ENCODE assay signal across 22 cellular contexts in the genomic region with DNA sequence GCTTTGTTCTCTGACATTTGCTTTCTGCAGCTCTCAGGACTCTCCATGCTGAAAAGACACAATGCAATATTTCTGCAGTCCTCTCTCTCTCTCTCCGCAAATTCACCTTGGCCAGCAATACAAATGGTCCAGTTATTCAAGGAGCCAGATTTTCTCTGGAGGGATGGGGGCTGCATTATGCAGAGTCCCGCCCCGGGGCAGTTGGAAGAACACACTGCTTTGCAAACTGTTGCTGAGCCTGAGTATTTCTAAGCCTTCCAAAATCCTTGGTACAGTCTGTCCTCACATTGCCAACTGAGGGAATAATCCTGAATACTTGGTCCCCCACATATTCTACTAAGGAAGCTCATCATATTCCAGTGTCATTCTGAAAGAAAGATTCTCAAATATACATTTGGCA.
A peak's percentile ranks its signal among the peaks of the same experiment; 100 is the strongest.
DNase-seq lines count a peak whose midpoint lies in the region; ATAC-seq, FAIRE-seq and TF ChIP-seq lines count a peak whose summit lies in the region.
"Had no signal": no experiment of that assay in that cellular context is flagged by ENCODE, and none has a peak within 500 bp of the region (broad histone marks: within the 10 kb centered on the region; RNA-seq: fewer than 3 reads in every experiment).

No MANE protein-coding gene starts in this region.

- ATAC-seq in GM12878 (no peak), left ventricle myocardium superior (no peak)

- H3K4me3 Mint-ChIP-seq in activated CD4-positive, alpha-beta memory T cell treated with anti-CD3 and anti-CD28 coated beads, Interleukin-2, amount 10 ng/mL, durations not matched to agents 7 days and 5 days, result no peak overlapping the region
- H3K4me3 Mint-ChIP-seq: CD8-positive, alpha-beta memory T cell; IgD-negative memory B cell had no signal

- H3K27me3 ChIP-seq in BLaER1 (no peaks in the 10 kb centered on the region), GM12878 (replicated peaks in 1 of 2; ENCODE audit: control insufficient read depth in 2 of 2, insufficient read depth in 2 of 2, low read length in 1 of 2) (no peaks in the 10 kb centered on the region), skeletal muscle satellite cell (ENCODE audit: control insufficient read depth, insufficient read depth, low read length) (no peaks in the 10 kb centered on the region)
- H3K27me3 ChIP-seq: Peyer's patch, SJCRH30 had no signal

- CTCF ChIA-PET in GM12878 (lab: Yijun Ruan, JAX), result interaction anchor here (0.9 to 3.5 kb wide), 12 partner anchors 8 to 99 kb away, joined by 3 to 32 read pairs (median 5); no protein-coding TSS in a partner anchor
- CTCF ChIA-PET in activated CD4-positive, alpha-beta memory T cell treated with anti-CD3 and anti-CD28 coated beads, Interleukin-2, amount 10 ng/mL, durations not matched to agents 7 days and 5 days (lab: Charles Lee), result no interaction called here

- peaks cover 2% of the 10 kb centered on the region for H3K27me3 Mint-ChIP-seq in activated CD4-positive, alpha-beta memory T cell treated with anti-CD3 and anti-CD28 coated beads, Interleukin-2, amount 10 ng/mL, durations not matched to agents 7 days and 5 days
- H3K27me3 Mint-ChIP-seq: CD8-positive, alpha-beta memory T cell had no signal

- TF ChIP-seq EP300 in GM12878 (IDR thresholded peaks at IDR 0.05; ENCODE audit: borderline replicate concordance in 1 of 2, control insufficient read depth in 1 of 2, low read depth in 2 of 2, low read length in 2 of 2), result no peak

- intact Hi-C loops in GM12878 (cut with micrococcal nuclease; ENCODE audit: unreplicated experiment), result no loop called here
- intact Hi-C loops in head of caudate nucleus (cut with DNase I), result no loop called here
- intact Hi-C loops in left ventricle myocardium superior (cut with micrococcal nuclease), result no loop called here

- H3K79me2 ChIP-seq in GM12878 (ENCODE audit: control insufficient read depth, insufficient read depth, low read length), result no peaks in the 10 kb centered on the region

- TF ChIP-seq CTCF in GM12878 (IDR thresholded peaks at IDR 0.05 in 2 of 3, conservative IDR thresholded peaks at IDR 0.05 in 1 of 3; ENCODE audit: control insufficient read depth in 2 of 3, extremely low read depth in 1 of 3, insufficient read depth in 1 of 3, low read depth in 3 of 3, low read length in 3 of 3), result no peak

- BruUV-seq in GM12878 (replicated peaks; lab: Mats Ljungman, UMichigan), result no TSS peak

- H3K4me3 ChIP-seq in BLaER1, result no peak overlapping the region
- no peak overlapping the region for H3K4me3 ChIP-seq in GM12878
- H3K4me3 ChIP-seq in skeletal muscle satellite cell (ENCODE audit: low read length), result no peak overlapping the region
- H3K4me3 ChIP-seq: Peyer's patch, SJCRH30 had no signal

- peak overlapping the region; percentile 13; the same call in 1 of the 2 replicates for H3K4me2 ChIP-seq in BLaER1
- H3K4me2 ChIP-seq in GM12878 (ENCODE audit: control insufficient read depth, insufficient read depth), result no peak overlapping the region
- no peak overlapping the region for H3K4me2 ChIP-seq in skeletal muscle satellite cell (ENCODE audit: low read length)

- no peaks in the 10 kb centered on the region for H4K20me1 ChIP-seq in BLaER1
- H4K20me1 ChIP-seq in GM12878 (ENCODE audit: control insufficient read depth, insufficient read depth), result no peaks in the 10 kb centered on the region

- POLR2A ChIA-PET in GM12878 (lab: Charles Lee), result interaction anchor here (0.5 to 5.3 kb wide), 12 partner anchors 13 to 95 kb away, joined by 3 to 53 read pairs (median 4); no protein-coding TSS in a partner anchor
- POLR2A ChIA-PET in activated CD4-positive, alpha-beta memory T cell treated with anti-CD3 and anti-CD28 coated beads, Interleukin-2, amount 10 ng/mL, durations not matched to agents 7 days and 5 days (lab: Charles Lee), result no interaction called here

- no peak for FAIRE-seq in GM12878 (lab: Jason Lieb, UNC)

- no peak for TF ChIP-seq POLR2A in GM12878 (IDR thresholded peaks at IDR 0.05; ENCODE audit: low read depth, low read length)

- H3K36me3 Mint-ChIP-seq in activated CD4-positive, alpha-beta memory T cell treated with anti-CD3 and anti-CD28 coated beads, Interleukin-2, amount 10 ng/mL, durations not matched to agents 7 days and 5 days (ENCODE audit: low read depth), result no peaks in the 10 kb centered on the region
- H3K36me3 Mint-ChIP-seq: CD8-positive, alpha-beta memory T cell; IgD-negative memory B cell had no signal

- no peaks in the 10 kb centered on the region for H3K9me3 Mint-ChIP-seq in activated CD4-positive, alpha-beta memory T cell treated with anti-CD3 and anti-CD28 coated beads, Interleukin-2, amount 10 ng/mL, durations not matched to agents 7 days and 5 days
- H3K9me3 Mint-ChIP-seq: CD8-positive, alpha-beta memory T cell; IgD-negative memory B cell had no signal

- H3K27ac ChIP-seq in BLaER1 (no peak overlapping the region), GM12878 (ENCODE audit: control insufficient read depth, insufficient read depth) (0 out of 2 replicates have a peak overlapping the region, but pooled peaks have one; percentile 20)
- H3K27ac ChIP-seq: C4-2B, Peyer's patch, SJCRH30 had no signal

- WGBS in GM12878 (ENCODE audit: insufficient coverage, insufficient replicate concordance, low lambda C conversion rate, missing lambda C conversion rate), result 86% methylated on average over 3 of the region's 3 CpGs

- no peak for TF ChIP-seq RAD21 in GM12878 (IDR thresholded peaks at IDR 0.05; ENCODE audit: insufficient read depth, low read depth, low read length)

- no peaks in the 10 kb centered on the region for H3K4me1 Mint-ChIP-seq in activated CD4-positive, alpha-beta memory T cell treated with anti-CD3 and anti-CD28 coated beads, Interleukin-2, amount 10 ng/mL, durations not matched to agents 7 days and 5 days
- H3K4me1 Mint-ChIP-seq: CD8-positive, alpha-beta memory T cell; IgD-negative memory B cell had no signal

- H3K27ac Mint-ChIP-seq in activated CD4-positive, alpha-beta memory T cell treated with anti-CD3 and anti-CD28 coated beads, Interleukin-2, amount 10 ng/mL, durations not matched to agents 7 days and 5 days, result no peak overlapping the region
- H3K27ac Mint-ChIP-seq: CD8-positive, alpha-beta memory T cell; IgD-negative memory B cell had no signal

- no peaks in the 10 kb centered on the region for H3K36me3 ChIP-seq in BLaER1
- H3K36me3 ChIP-seq in GM12878 (ENCODE audit: control insufficient read depth in 2 of 2, insufficient read depth in 2 of 2, low read length in 1 of 2), result no peaks in the 10 kb centered on the region
- H3K36me3 ChIP-seq in skeletal muscle satellite cell (ENCODE audit: insufficient read depth, low read length), result no peaks in the 10 kb centered on the region
- H3K36me3 ChIP-seq: Peyer's patch, SJCRH30 had no signal

- in situ Hi-C loops in GM12878 (cut with MboI), result no loop called here

- SMC1A ChIA-PET in GM12878 (lab: Charles Lee; ENCODE audit: uncharacterized antibody, unreplicated experiment), result interaction anchor here (0.5 to 5.7 kb wide), 23 partner anchors 8 to 1373 kb away, joined by 3 to 118 read pairs (median 7); no protein-coding TSS in a partner anchor

- RAD21 ChIA-PET in GM12878 (lab: Charles Lee; ENCODE audit: unreplicated experiment), result interaction anchor here (1.0 to 5.3 kb wide), 14 partner anchors 10 to 99 kb away, joined by 3 to 91 read pairs (median 9); a partner anchor contains a TSS

- H3K4me1 ChIP-seq in BLaER1 (peaks cover 41% of the 10 kb centered on the region), GM12878 (ENCODE audit: control insufficient read depth, insufficient read depth, low read length) (peaks cover 19% of the 10 kb centered on the region), skeletal muscle satellite cell (ENCODE audit: control insufficient read depth, insufficient read depth, low read length) (peaks cover 27% of the 10 kb centered on the region)
- H3K4me1 ChIP-seq: Peyer's patch had no signal

- H3K9me3 ChIP-seq in BLaER1, result peaks cover 7% of the 10 kb centered on the region; the same call in 1 of the 2 replicates
- H3K9me3 ChIP-seq in GM12878 (replicated peaks; ENCODE audit: control insufficient read depth, insufficient read depth, low read length), result no peaks in the 10 kb centered on the region; the same call in none of the 3 replicates
- no peaks in the 10 kb centered on the region for H3K9me3 ChIP-seq in skeletal muscle satellite cell (replicated peaks; ENCODE audit: low read length)
- H3K9me3 ChIP-seq: Peyer's patch, SJCRH30 had no signal

- DNase-seq in GM12878 (ENCODE audit: low read depth, low spot score), result no peak
- peak in 36 of 42 donors; percentile 12 to 75 (median 44) for DNase-seq in head of caudate nucleus
- no peak for DNase-seq in activated CD4-positive, alpha-beta T cell treated with anti-CD3 and anti-CD28 coated beads for 4 hours
- no peak for DNase-seq in activated CD4-positive, alpha-beta memory T cell treated with anti-CD3 and anti-CD28 coated beads, Interleukin-2, amount 10 ng/mL, durations not matched to agents 7 days and 5 days
- no peak for DNase-seq in left ventricle myocardium superior
- no peak for DNase-seq in GM19240 (ENCODE audit: insufficient read length, low spot score)
- DNase-seq: ACHN; Calu3; CD8-positive, alpha-beta memory T cell; GF-D8; NCI-H1105; NCI-H146; NCI-H2029; NCI-H2227 treated with DMSO at 0.1 percent for 48 hours; NCI-H510A; NCI-H774; Peyer's patch; SJCRH30 had no signal

- no peak overlapping the region for H2AFZ ChIP-seq in GM12878 (ENCODE audit: control insufficient read depth, low read depth, low read length)

- H3K9ac ChIP-seq in BLaER1, result no peak overlapping the region
- no peak overlapping the region for H3K9ac ChIP-seq in GM12878 (ENCODE audit: control insufficient read depth, insufficient read depth, low read length)
- H3K9ac ChIP-seq in skeletal muscle satellite cell (ENCODE audit: low read depth, low read length), result peak overlapping the region; percentile 73

TF ChIP-seq in GM12878, 131 proteins besides CTCF, POLR2A, EP300 and RAD21 (continues in another document):
- no peak for TF ChIP-seq NR2F1 (conservative IDR thresholded peaks at IDR 0.05)
- no peak for TF ChIP-seq JUND (IDR thresholded peaks at IDR 0.05; ENCODE audit: low read depth, low read length)

Comparison
In these comparisons a context has a peak if more than half of its experiments do, and no peak if none do; other contexts are left out.
1. DNase-seq: peak in head of caudate nucleus (36 of 42); none in GM12878 (single experiment), activated CD4-positive, alpha-beta T cell treated with anti-CD3 and anti-CD28 coated beads for 4 hours (0 of 2), activated CD4-positive, alpha-beta memory T cell treated with anti-CD3 and anti-CD28 coated beads, Interleukin-2, amount 10 ng/mL, durations not matched to agents 7 days and 5 days (single experiment), left ventricle myocardium superior (single experiment) and GM19240 (single experiment).